Comparison of ENCODE assay signal across 17 cellular contexts in the genomic region with DNA sequence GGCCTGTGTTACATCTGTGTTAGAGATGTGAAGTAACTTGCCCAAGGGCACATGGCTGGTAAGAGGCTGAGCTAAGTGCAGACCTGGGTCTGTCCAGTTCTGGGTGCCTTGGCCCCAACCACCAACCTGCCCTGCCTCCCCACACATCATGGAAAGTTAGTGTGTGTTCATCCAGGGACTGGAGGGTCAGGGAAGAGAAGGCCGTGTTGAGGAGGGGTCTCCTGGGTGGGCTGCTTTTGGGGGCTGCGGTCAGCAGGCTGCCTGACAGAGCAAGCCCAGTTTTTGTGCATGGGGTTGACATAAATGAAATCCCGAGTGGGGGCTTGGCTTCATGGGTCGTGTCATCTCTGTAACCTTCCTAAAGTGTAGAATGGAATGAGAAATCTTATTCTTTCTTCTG. TPM values are rescaled to one million over a fixed set of nuclear protein-coding genes. Genes with fewer than 3 reads are reported as not detected.
DNase-seq lines count a peak whose midpoint lies in the region; ATAC-seq and TF ChIP-seq lines count a peak whose summit lies in the region.
"Had no signal": no experiment of that assay in that cellular context is flagged by ENCODE, and none has a peak within 500 bp of the region (broad histone marks: within the 10 kb centered on the region; RNA-seq: fewer than 3 reads in every experiment).

No MANE protein-coding gene starts in this region.

- WGBS in sigmoid colon, 2 donors: 74 to 93% methylated on average over 4 of the region's 4 CpGs
- 72 to 100% (median 85%) methylated on average over 4 of the region's 4 CpGs for WGBS in spleen, 5 donors

- no peak for DNase-seq in activated T-cell treated with anti-CD3 and anti-CD28 coated beads, Interleukin-2, amount 50 U/mL, for 24 hours
- no peak for DNase-seq in activated T-cell treated with anti-CD3 and anti-CD28 coated beads, Interleukin-2, amount 50 U/mL, for 72 hours
- DNase-seq in activated naive CD8-positive, alpha-beta T cell treated with anti-CD3 and anti-CD28 coated beads, Interleukin-2, amount 50 U/mL, for 24 hours: no peak
- DNase-seq in sigmoid colon: no peak
- no peak for DNase-seq in spleen
- DNase-seq: CD4-positive, alpha-beta memory T cell; GF-D8; H7; KG1; MG63; NCI-H1105; NCI-H1694 treated with DMSO at 0.1 percent for 48 hours; NCI-H345; NCI-H526 treated with DMSO at 0.1 percent for 48 hours; RPMI8226 had no signal

- H3K27ac ChIP-seq in KOPT-K1 (ENCODE audit: low read depth, low read length, poor library complexity, severe bottlenecking) (peak overlapping the region; percentile 47), sigmoid colon (peak overlapping the region in 3 of 4 donors; percentile 19 to 96 (median 48)), spleen (no peak overlapping the region)

- H3K9me3 Mint-ChIP-seq in activated T-cell treated with anti-CD3 and anti-CD28 coated beads, Interleukin-2, amount 50 U/mL, for 24 hours: peaks cover 2% of the 10 kb centered on the region
- peaks cover 0 to 3% of the 10 kb centered on the region in 2 donors for H3K9me3 Mint-ChIP-seq in activated T-cell treated with anti-CD3 and anti-CD28 coated beads, Interleukin-2, amount 50 U/mL, for 72 hours
- H3K9me3 Mint-ChIP-seq in activated naive CD8-positive, alpha-beta T cell treated with anti-CD3 and anti-CD28 coated beads, Interleukin-2, amount 50 U/mL, for 24 hours: no peaks in the 10 kb centered on the region

- intact Hi-C loops in sigmoid colon (cut with DNase I) (no loop called here), spleen (cut with DNase I; ENCODE audit: low total_unique reads) (no loop called here)

- peaks cover 59% of the 10 kb centered on the region for H3K4me1 Mint-ChIP-seq in activated T-cell treated with anti-CD3 and anti-CD28 coated beads, Interleukin-2, amount 50 U/mL, for 24 hours (ENCODE audit: low read depth)
- peaks cover 23% of the 10 kb centered on the region for H3K4me1 Mint-ChIP-seq in activated T-cell treated with anti-CD3 and anti-CD28 coated beads, Interleukin-2, amount 50 U/mL, for 72 hours (ENCODE audit: low read depth)
- H3K4me1 Mint-ChIP-seq in activated naive CD8-positive, alpha-beta T cell treated with anti-CD3 and anti-CD28 coated beads, Interleukin-2, amount 50 U/mL, for 24 hours: peaks cover 32% of the 10 kb centered on the region

- no peak overlapping the region for H3K4me3 ChIP-seq in sigmoid colon
- H3K4me3 ChIP-seq in spleen: no peak overlapping the region
- H3K4me3 ChIP-seq: MG63 had no signal

- peaks cover 54% of the 10 kb centered on the region for H3K36me3 Mint-ChIP-seq in activated T-cell treated with anti-CD3 and anti-CD28 coated beads, Interleukin-2, amount 50 U/mL, for 24 hours (ENCODE audit: low read depth)
- H3K36me3 Mint-ChIP-seq in activated T-cell treated with anti-CD3 and anti-CD28 coated beads, Interleukin-2, amount 50 U/mL, for 72 hours (ENCODE audit: insufficient read depth in 2 of 2): peaks cover 3 to 24% of the 10 kb centered on the region in 2 donors
- H3K36me3 Mint-ChIP-seq in activated naive CD8-positive, alpha-beta T cell treated with anti-CD3 and anti-CD28 coated beads, Interleukin-2, amount 50 U/mL, for 24 hours (ENCODE audit: low read depth): peaks cover 22% of the 10 kb centered on the region

- peaks cover 14% of the 10 kb centered on the region for H3K36me3 ChIP-seq in KOPT-K1 (ENCODE audit: insufficient read depth, low read length)
- peaks cover 0 to 38% (median 24%) of the 10 kb centered on the region in 4 donors for H3K36me3 ChIP-seq in sigmoid colon
- peaks cover 0 to 50% (median 6%) of the 10 kb centered on the region in 6 donors for H3K36me3 ChIP-seq in spleen

- H3K4me1 ChIP-seq in sigmoid colon: peaks cover 0 to 58% (median 50%) of the 10 kb centered on the region in 4 donors
- peaks cover 0 to 18% (median 0%) of the 10 kb centered on the region in 6 donors for H3K4me1 ChIP-seq in spleen

- H3K4me3 Mint-ChIP-seq in activated T-cell treated with anti-CD3 and anti-CD28 coated beads, Interleukin-2, amount 50 U/mL, for 24 hours: no peak overlapping the region
- peak overlapping the region in 1 of 2 donors; percentile 40 for H3K4me3 Mint-ChIP-seq in activated T-cell treated with anti-CD3 and anti-CD28 coated beads, Interleukin-2, amount 50 U/mL, for 72 hours
- no peak overlapping the region for H3K4me3 Mint-ChIP-seq in activated naive CD8-positive, alpha-beta T cell treated with anti-CD3 and anti-CD28 coated beads, Interleukin-2, amount 50 U/mL, for 24 hours

- TF ChIP-seq EP300 in sigmoid colon (IDR thresholded peaks at IDR 0.05): no peak

- no peak for TF ChIP-seq CTCF in sigmoid colon (IDR thresholded peaks at IDR 0.05)
- TF ChIP-seq CTCF in spleen (IDR thresholded peaks at IDR 0.05 in 8 of 11, conservative IDR thresholded peaks at IDR 0.05 in 3 of 11): no peak

- no peak for ATAC-seq in activated T-cell treated with anti-CD3 and anti-CD28 coated beads, Interleukin-2, amount 50 U/mL, for 72 hours (replicated peaks in 1 of 2)
- ATAC-seq in activated naive CD8-positive, alpha-beta T cell treated with anti-CD3 and anti-CD28 coated beads, Interleukin-2, amount 50 U/mL, for 24 hours: no peak
- no peak for ATAC-seq in GM19328 (IDR thresholded peaks at IDR 0.05; ENCODE audit: unreplicated experiment)

- peak overlapping the region; percentile 74 for H3K27ac Mint-ChIP-seq in activated T-cell treated with anti-CD3 and anti-CD28 coated beads, Interleukin-2, amount 50 U/mL, for 24 hours
- no peak overlapping the region for H3K27ac Mint-ChIP-seq in activated T-cell treated with anti-CD3 and anti-CD28 coated beads, Interleukin-2, amount 50 U/mL, for 72 hours
- peak overlapping the region; percentile 77 for H3K27ac Mint-ChIP-seq in activated naive CD8-positive, alpha-beta T cell treated with anti-CD3 and anti-CD28 coated beads, Interleukin-2, amount 50 U/mL, for 24 hours

- H3K27me3 ChIP-seq in sigmoid colon (no peaks in the 10 kb centered on the region), spleen (replicated peaks in 1 of 7) (no peaks in the 10 kb centered on the region)
- H3K27me3 ChIP-seq: MG63 had no signal

- H3K27me3 Mint-ChIP-seq in activated T-cell treated with anti-CD3 and anti-CD28 coated beads, Interleukin-2, amount 50 U/mL, for 24 hours: no peaks in the 10 kb centered on the region
- no peaks in the 10 kb centered on the region for H3K27me3 Mint-ChIP-seq in activated T-cell treated with anti-CD3 and anti-CD28 coated beads, Interleukin-2, amount 50 U/mL, for 72 hours (ENCODE audit: low read depth)
- H3K27me3 Mint-ChIP-seq in activated naive CD8-positive, alpha-beta T cell treated with anti-CD3 and anti-CD28 coated beads, Interleukin-2, amount 50 U/mL, for 24 hours: no peaks in the 10 kb centered on the region
- H3K27me3 Mint-ChIP-seq: CD4-positive, alpha-beta memory T cell had no signal

- TF ChIP-seq POLR2A in sigmoid colon (IDR thresholded peaks at IDR 0.05) (no peak), spleen (IDR thresholded peaks at IDR 0.05) (no peak)

- no peaks in the 10 kb centered on the region for H3K9me3 ChIP-seq in KOPT-K1 (ENCODE audit: insufficient read depth, low read length, poor library complexity, severe bottlenecking)
- no peaks in the 10 kb centered on the region for H3K9me3 ChIP-seq in sigmoid colon
- no peaks in the 10 kb centered on the region for H3K9me3 ChIP-seq in spleen
- H3K9me3 ChIP-seq: MG63 had no signal

RNA-seq across cellular contexts. Expression of gene PYGB, which starts 10.9 kb away (rescaled TPM):
- 10 to 100 TPM; 43.7 to 48.3 TPM for total RNA-seq in activated T-cell treated with anti-CD3 and anti-CD28 coated beads, Interleukin-2, amount 50 U/mL, for 72 hours
- total RNA-seq in sigmoid colon (100 to 1,000 TPM; 147 to 317 (median 226) TPM), spleen (10 to 100 TPM; 27.0 to 47.8 (median 34.4) TPM)
- polyA plus RNA-seq in sigmoid colon (100 to 1,000 TPM in 2 of 3 donors, 10 to 100 TPM in 1; 45.6 to 198 (median 163) TPM), spleen (10 to 100 TPM; 10.5 to 29.4 (median 18.2) TPM)

Comparison
In these comparisons a context has a peak if more than half of its experiments do, and no peak if none do; other contexts are left out.
1. H3K27ac ChIP-seq: peak in KOPT-K1 (single experiment) and sigmoid colon (3 of 4); none in spleen (0 of 8).